7 cellular contexts compared by ENCODE assay signal in genomic region chr22:22633533-22633932, GRCh38. TPM values are rescaled to one million over a fixed set of nuclear protein-coding genes. Genes with fewer than 3 reads are reported as not detected.
"Had no signal": no experiment of that assay in that cellular context is flagged by ENCODE, and none has a peak within 500 bp of the region (broad histone marks: within the 10 kb centered on the region; RNA-seq: fewer than 3 reads in every experiment).

No MANE protein-coding gene starts in this region.

RNA-seq across cellular contexts. Expression of gene GGTLC2, which starts 10.9 kb away (rescaled TPM):
- total RNA-seq: GM23248, GM23338, H1, H4, H7, H9, HFFc6 had no signal
- polyA plus RNA-seq: GM23248, GM23338, H1 had no signal
